20 cellular contexts compared by ENCODE assay signal in the genomic region with DNA sequence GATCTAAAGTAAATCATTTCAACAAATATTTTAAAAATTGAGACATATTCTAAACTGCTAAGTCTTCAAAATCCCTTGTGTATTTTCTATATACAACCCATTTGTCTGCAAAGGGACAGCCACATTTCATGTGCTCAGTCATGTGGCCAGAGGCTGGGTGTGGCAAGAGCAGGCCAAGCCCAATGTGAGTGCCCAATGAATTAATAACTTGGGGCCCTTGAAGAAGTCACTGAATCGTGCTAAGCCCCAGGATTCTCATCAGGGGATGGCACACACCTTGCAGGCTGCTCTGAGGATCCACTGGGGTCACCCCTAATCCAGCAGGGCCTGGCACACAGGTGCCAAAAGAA.
DNase-seq lines count a peak whose midpoint lies in the region; ATAC-seq and TF ChIP-seq lines count a peak whose summit lies in the region.
"Had no signal": no experiment of that assay in that cellular context is flagged by ENCODE, and none has a peak within 500 bp of the region (broad histone marks: within the 10 kb centered on the region; RNA-seq: fewer than 3 reads in every experiment).

No MANE protein-coding gene starts in this region.

- 83 to 100% methylated on average over 1 of the region's 1 CpG for WGBS in esophagus squamous epithelium, 2 donors
- WGBS in hepatocyte (ENCODE audit: low lambda C conversion rate, missing lambda C conversion rate), result 82% methylated on average over 1 of the region's 1 CpG

- H3K27me3 ChIP-seq in esophagus squamous epithelium, result peaks cover 0 to 31% (median 0%) of the 10 kb centered on the region in 4 donors
- no peaks in the 10 kb centered on the region for H3K27me3 ChIP-seq in hepatocyte

- H3K27ac ChIP-seq in esophagus squamous epithelium (no peak overlapping the region), hepatocyte (no peak overlapping the region)
- H3K27ac ChIP-seq: SJSA1 had no signal

- no peaks in the 10 kb centered on the region for H3K9me2 ChIP-seq in hepatocyte (replicated peaks; ENCODE audit: insufficient read depth)

- no peak for TF ChIP-seq CTCF in esophagus squamous epithelium (IDR thresholded peaks at IDR 0.05)
- TF ChIP-seq CTCF in hepatocyte (IDR thresholded peaks at IDR 0.05; ENCODE audit: poor library complexity), result no peak

- intact Hi-C loops in esophagus squamous epithelium (cut with DNase I), result no loop called here

- no peaks in the 10 kb centered on the region for H4K20me1 ChIP-seq in hepatocyte (ENCODE audit: insufficient read depth, poor library complexity, severe bottlenecking)

- TF ChIP-seq EP300 in Ishikawa (IDR thresholded peaks at IDR 0.05; ENCODE audit: borderline replicate concordance), result no peak

- H3K36me3 ChIP-seq in esophagus squamous epithelium, result no peaks in the 10 kb centered on the region
- no peaks in the 10 kb centered on the region for H3K36me3 ChIP-seq in hepatocyte (replicated peaks; ENCODE audit: insufficient read depth, low read depth)
- H3K36me3 ChIP-seq: SJSA1 had no signal

- ATAC-seq in GM21619 (IDR thresholded peaks at IDR 0.05; ENCODE audit: unreplicated experiment), result no peak
- ATAC-seq: Right ventricle myocardium inferior had no signal

- peak; percentile 17 for DNase-seq in ACHN
- DNase-seq in astrocyte of the hippocampus (ENCODE audit: low read depth, low spot score), result peak; percentile 16
- peak; percentile 13 for DNase-seq in myocyte (ENCODE audit: low read depth)
- DNase-seq in esophagus squamous epithelium (lab: John Stamatoyannopoulos, UW), result no peak
- DNase-seq in COLO829 (ENCODE audit: low spot score), result no peak
- no peak for DNase-seq in hepatocyte (ENCODE audit: low spot score)
- DNase-seq: 8988T, AML-193, DMS79, H7, HFFc6, IMR-90, NCI-H1417, NCI-H187, NCI-H446, NCI-H526 had no signal

- no peaks in the 10 kb centered on the region for H3K79me2 ChIP-seq in hepatocyte

- no peak overlapping the region for H2AFZ ChIP-seq in hepatocyte

- H3K4me2 ChIP-seq in hepatocyte, result no peak overlapping the region

- peaks cover 0 to 3% (median 0%) of the 10 kb centered on the region in 3 donors for H3K4me1 ChIP-seq in esophagus squamous epithelium
- H3K4me1 ChIP-seq in hepatocyte (ENCODE audit: insufficient read depth), result no peaks in the 10 kb centered on the region
- H3K4me1 ChIP-seq: SJSA1 had no signal

- H3K9me3 ChIP-seq in esophagus squamous epithelium, result no peaks in the 10 kb centered on the region
- H3K9me3 ChIP-seq in hepatocyte (ENCODE audit: low read depth), result no peaks in the 10 kb centered on the region
- H3K9me3 ChIP-seq: SJSA1 had no signal

- in situ Hi-C loops in ACHN (cut with HindIII; ENCODE audit: low pct_ligation_motif_present, low pct_unique_long_range_greater_than_20kb, low sequenced_read_pairs), result no loop called here

- TF ChIP-seq POLR2A in esophagus squamous epithelium (IDR thresholded peaks at IDR 0.05), result no peak

- H3K4me3 ChIP-seq in esophagus squamous epithelium, result no peak overlapping the region
- no peak overlapping the region for H3K4me3 ChIP-seq in hepatocyte
- H3K4me3 ChIP-seq: SJSA1 had no signal

- TF ChIP-seq RAD21 in Ishikawa (IDR thresholded peaks at IDR 0.05; ENCODE audit: low read depth), result no peak

TF ChIP-seq in Ishikawa, 13 proteins besides CTCF, POLR2A, EP300 and RAD21:
- TF ChIP-seq USF1 (IDR thresholded peaks at IDR 0.05) (peak; percentile 87), MAX (IDR thresholded peaks at IDR 0.05) (peak; percentile 59; the same call in 1 of the 2 replicates), TAF1 (IDR thresholded peaks at IDR 0.05; ENCODE audit: low read depth) (no peak), FOXM1 (IDR thresholded peaks at IDR 0.05; ENCODE audit: borderline replicate concordance, low read depth) (no peak), NFIC (IDR thresholded peaks at IDR 0.05) (0 out of 2 replicates have a peak, but pooled peaks have one; percentile 7), YY1 (IDR thresholded peaks at IDR 0.05; ENCODE audit: low read depth) (no peak), ZBTB7A (IDR thresholded peaks at IDR 0.05; ENCODE audit: low read depth) (no peak), CREB1 (IDR thresholded peaks at IDR 0.05; ENCODE audit: low read depth) (no peak), TCF12 (IDR thresholded peaks at IDR 0.05; ENCODE audit: low read depth) (no peak), CEBPB (IDR thresholded peaks at IDR 0.05) (no peak), EGR1 (IDR thresholded peaks at IDR 0.05) (no peak), TEAD4 (IDR thresholded peaks at IDR 0.05) (0 out of 2 replicates have a peak, but pooled peaks have one; percentile 21)
- TF ChIP-seq, protein P1, sequence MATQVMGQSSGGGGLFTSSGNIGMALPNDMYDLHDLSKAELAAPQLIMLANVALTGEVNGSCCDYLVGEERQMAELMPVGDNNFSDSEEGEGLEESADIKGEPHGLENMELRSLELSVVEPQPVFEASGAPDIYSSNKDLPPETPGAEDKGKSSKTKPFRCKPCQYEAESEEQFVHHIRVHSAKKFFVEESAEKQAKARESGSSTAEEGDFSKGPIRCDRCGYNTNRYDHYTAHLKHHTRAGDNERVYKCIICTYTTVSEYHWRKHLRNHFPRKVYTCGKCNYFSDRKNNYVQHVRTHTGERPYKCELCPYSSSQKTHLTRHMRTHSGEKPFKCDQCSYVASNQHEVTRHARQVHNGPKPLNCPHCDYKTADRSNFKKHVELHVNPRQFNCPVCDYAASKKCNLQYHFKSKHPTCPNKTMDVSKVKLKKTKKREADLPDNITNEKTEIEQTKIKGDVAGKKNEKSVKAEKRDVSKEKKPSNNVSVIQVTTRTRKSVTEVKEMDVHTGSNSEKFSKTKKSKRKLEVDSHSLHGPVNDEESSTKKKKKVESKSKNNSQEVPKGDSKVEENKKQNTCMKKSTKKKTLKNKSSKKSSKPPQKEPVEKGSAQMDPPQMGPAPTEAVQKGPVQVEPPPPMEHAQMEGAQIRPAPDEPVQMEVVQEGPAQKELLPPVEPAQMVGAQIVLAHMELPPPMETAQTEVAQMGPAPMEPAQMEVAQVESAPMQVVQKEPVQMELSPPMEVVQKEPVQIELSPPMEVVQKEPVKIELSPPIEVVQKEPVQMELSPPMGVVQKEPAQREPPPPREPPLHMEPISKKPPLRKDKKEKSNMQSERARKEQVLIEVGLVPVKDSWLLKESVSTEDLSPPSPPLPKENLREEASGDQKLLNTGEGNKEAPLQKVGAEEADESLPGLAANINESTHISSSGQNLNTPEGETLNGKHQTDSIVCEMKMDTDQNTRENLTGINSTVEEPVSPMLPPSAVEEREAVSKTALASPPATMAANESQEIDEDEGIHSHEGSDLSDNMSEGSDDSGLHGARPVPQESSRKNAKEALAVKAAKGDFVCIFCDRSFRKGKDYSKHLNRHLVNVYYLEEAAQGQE (IDR thresholded peaks at IDR 0.05; ENCODE audit: low read depth), result no peak

Comparison
In these comparisons a context has a peak if more than half of its experiments do, and no peak if none do; other contexts are left out.
1. DNase-seq: peak in ACHN (single experiment), astrocyte of the hippocampus (single experiment) and myocyte (single experiment); none in esophagus squamous epithelium (single experiment), COLO829 (single experiment) and hepatocyte (single experiment).